Comparison of ENCODE assay signal across 8 cellular contexts in genomic region chr2:69643602-69644505, GRCh38. TPM values are rescaled to one million over a fixed set of nuclear protein-coding genes. Genes with fewer than 3 reads are reported as not detected.
DNase-seq lines count a peak whose midpoint lies in the region; ATAC-seq lines count a peak whose summit lies in the region.

TSS of gene AAK1 (minus strand) at chr2:69643739. CDS start at chr2:69643040, 699 bp downstream.

- H2BK120ac ChIP-seq in mesendoderm (ENCODE audit: low read depth, low read length): peak within 1 kb of the TSS; percentile 19

- peak within 1 kb of the TSS; percentile 99 for H3K56ac ChIP-seq in mesendoderm (ENCODE audit: low read length)

- no peak within 1 kb of the TSS for H2AK5ac ChIP-seq in mesendoderm (ENCODE audit: low read length)

- H3K4me2 ChIP-seq in mesendoderm (ENCODE audit: low read length): peak within 1 kb of the TSS; percentile 90

- H3K27me3 ChIP-seq in CD8-positive, alpha-beta memory T cell (ENCODE audit: insufficient read depth, low read length, poor library complexity, severe bottlenecking): no peaks in the 10 kb centered on the region
- no peaks in the 10 kb centered on the region for H3K27me3 ChIP-seq in NT2/D1 (ENCODE audit: insufficient read depth, insufficient read length)
- H3K27me3 ChIP-seq in endocrine pancreas (ENCODE audit: control insufficient read depth, insufficient read depth, low read length): no peaks in the 10 kb centered on the region
- H3K27me3 ChIP-seq in mesendoderm (ENCODE audit: insufficient read depth, low read length, poor library complexity): no peaks in the 10 kb centered on the region

- no CpG with 5 or more reads among the region's 81 CpGs for WGBS in mesendoderm (ENCODE audit: extremely low coverage, insufficient coverage, low lambda C conversion rate)

- peaks cover 22% of the 10 kb centered on the region for H3K79me1 ChIP-seq in mesendoderm (ENCODE audit: low read length)

- H3K36me3 ChIP-seq in CD8-positive, alpha-beta memory T cell (ENCODE audit: insufficient read depth, low read length): no peaks in the 10 kb centered on the region
- H3K36me3 ChIP-seq in NT2/D1 (ENCODE audit: insufficient read depth, insufficient read length, low read length) (peaks cover 12% of the 10 kb centered on the region), endocrine pancreas (ENCODE audit: control insufficient read depth, insufficient read depth, low read length) (no peaks in the 10 kb centered on the region), mesendoderm (ENCODE audit: control insufficient read depth, insufficient read depth, low read length) (no peaks in the 10 kb centered on the region)

- peak within 1 kb of the TSS; percentile 93 to 98 (median 96) for H3K27ac Mint-ChIP-seq in CD8-positive, alpha-beta memory T cell
- peak within 1 kb of the TSS; percentile 95 for H3K27ac Mint-ChIP-seq in activated CD8-positive, alpha-beta memory T cell treated with anti-CD3 and anti-CD28 coated beads, Interleukin-2, amount 10 ng/mL, durations not matched to agents 7 days and 5 days

- peak within 1 kb of the TSS; percentile 98 for H2BK5ac ChIP-seq in mesendoderm (ENCODE audit: low read length)

- CTCF ChIA-PET in CD8-positive, alpha-beta memory T cell (lab: Charles Lee): interaction anchor here (1.0 to 9.4 kb wide), 12 partner anchors 21 to 173 kb away, joined by 3 to 66 read pairs (median 8); no protein-coding TSS in a partner anchor
- CTCF ChIA-PET in activated CD8-positive, alpha-beta memory T cell treated with anti-CD3 and anti-CD28 coated beads, Interleukin-2, amount 10 ng/mL, durations not matched to agents 7 days and 5 days (lab: Charles Lee): interaction anchor here (0.7 to 3.8 kb wide), 10 partner anchors 16 to 82 kb away, joined by 3 to 18 read pairs (median 4); no protein-coding TSS in a partner anchor

- peaks cover 0 to 4% of the 10 kb centered on the region in 2 donors for H3K27me3 Mint-ChIP-seq in CD8-positive, alpha-beta memory T cell
- H3K27me3 Mint-ChIP-seq in activated CD8-positive, alpha-beta memory T cell treated with anti-CD3 and anti-CD28 coated beads, Interleukin-2, amount 10 ng/mL, durations not matched to agents 7 days and 5 days: no peaks in the 10 kb centered on the region

- H3K23ac ChIP-seq in mesendoderm (ENCODE audit: low read length): peak within 1 kb of the TSS; percentile 67

- H3K4me3 ChIP-seq in CD8-positive, alpha-beta memory T cell (ENCODE audit: low read length): peak within 1 kb of the TSS; percentile 79
- H3K4me3 ChIP-seq in NT2/D1 (ENCODE audit: insufficient read length, low read depth): peak within 1 kb of the TSS; percentile 85
- H3K4me3 ChIP-seq in endocrine pancreas (ENCODE audit: control insufficient read depth, insufficient read depth, low read length): peak within 1 kb of the TSS; percentile 94
- H3K4me3 ChIP-seq in mesendoderm (ENCODE audit: low read length): peak within 1 kb of the TSS; percentile 87

- peak within 1 kb of the TSS; percentile 97 for H4K5ac ChIP-seq in mesendoderm (ENCODE audit: low read length)

- peak within 1 kb of the TSS; percentile 71 for H3K27ac ChIP-seq in CD8-positive, alpha-beta memory T cell (ENCODE audit: low read depth, low read length)
- peak within 1 kb of the TSS; percentile 92 for H3K27ac ChIP-seq in mesendoderm (ENCODE audit: low read depth, low read length)

- no peak within 1 kb of the TSS for H2BK15ac ChIP-seq in mesendoderm (replicated peaks; ENCODE audit: low read depth)

- peak within 1 kb of the TSS; percentile 91 for H3K18ac ChIP-seq in mesendoderm (ENCODE audit: low read length)

- peak within 1 kb of the TSS; percentile 92 for H3K4ac ChIP-seq in mesendoderm (ENCODE audit: low read depth, low read length)

- H3K9me3 Mint-ChIP-seq in CD8-positive, alpha-beta memory T cell: peaks cover 0 to 2% (median 0%) of the 10 kb centered on the region in 5 donors
- no peaks in the 10 kb centered on the region for H3K9me3 Mint-ChIP-seq in activated CD8-positive, alpha-beta memory T cell treated with anti-CD3 and anti-CD28 coated beads, Interleukin-2, amount 10 ng/mL, durations not matched to agents 7 days and 5 days (ENCODE audit: low read depth)

- H3K79me2 ChIP-seq in mesendoderm (ENCODE audit: control insufficient read depth, insufficient read depth, low read length): peaks cover 29% of the 10 kb centered on the region

- peak; percentile 73 to 89 (median 85) for DNase-seq in CD8-positive, alpha-beta memory T cell
- DNase-seq in HUDEP-2 (lab: John Stamatoyannopoulos, UW; ENCODE audit: unreplicated experiment in 76 of 76) (peak in 74 of 76 experiments; percentile 33 to 96 (median 78)), NT2/D1 (ENCODE audit: low read depth, low spot score) (peak; percentile 66), mesendoderm (peak; percentile 91)
- DNase-seq in activated CD8-positive, alpha-beta memory T cell treated with anti-CD3 and anti-CD28 coated beads, Interleukin-2, amount 10 ng/mL, durations not matched to agents 7 days and 5 days: peak; percentile 93
- peak; percentile 77 for DNase-seq in stimulated activated CD8-positive, alpha-beta memory T cell treated with anti-CD3 and anti-CD28 coated beads, Interleukin-12 subunit alpha, Interleukin-12 subunit beta, amount 100 ng/mL, for 4 hours (ENCODE audit: low read depth)

- no peaks in the 10 kb centered on the region for H3K9me3 ChIP-seq in CD8-positive, alpha-beta memory T cell (ENCODE audit: low read length)
- no peaks in the 10 kb centered on the region for H3K9me3 ChIP-seq in NT2/D1 (ENCODE audit: insufficient read depth, low read length)
- no peaks in the 10 kb centered on the region for H3K9me3 ChIP-seq in endocrine pancreas (ENCODE audit: control insufficient read depth, low read length)

- peaks cover 46% of the 10 kb centered on the region for H3K4me1 ChIP-seq in CD8-positive, alpha-beta memory T cell (ENCODE audit: insufficient read depth, low read length)
- H3K4me1 ChIP-seq in NT2/D1 (ENCODE audit: insufficient read depth, insufficient read length) (no peaks in the 10 kb centered on the region), endocrine pancreas (ENCODE audit: control insufficient read depth, insufficient read depth, low read length) (peaks cover 4% of the 10 kb centered on the region), mesendoderm (ENCODE audit: control insufficient read depth, low read depth, low read length) (peaks cover 15% of the 10 kb centered on the region)

- H3K4me1 Mint-ChIP-seq in CD8-positive, alpha-beta memory T cell: peaks cover 61 to 72% (median 68%) of the 10 kb centered on the region in 3 donors
- H3K4me1 Mint-ChIP-seq in activated CD8-positive, alpha-beta memory T cell treated with anti-CD3 and anti-CD28 coated beads, Interleukin-2, amount 10 ng/mL, durations not matched to agents 7 days and 5 days: peaks cover 63% of the 10 kb centered on the region

- peak; percentile 36 for ATAC-seq in GM21367 (IDR thresholded peaks at IDR 0.05; ENCODE audit: unreplicated experiment)
- ATAC-seq in activated CD8-positive, alpha-beta memory T cell treated with anti-CD3 and anti-CD28 coated beads, Interleukin-2, amount 10 ng/mL, durations not matched to agents 7 days and 5 days: peak; percentile 65

- H3K9ac ChIP-seq in NT2/D1 (ENCODE audit: insufficient read length, low read depth) (peak within 1 kb of the TSS; percentile 90), endocrine pancreas (ENCODE audit: control insufficient read depth, insufficient read depth, low read length) (peak within 1 kb of the TSS; percentile 82), mesendoderm (ENCODE audit: low read length) (peak within 1 kb of the TSS; percentile 95)

- no peak within 1 kb of the TSS for H4K8ac ChIP-seq in mesendoderm (ENCODE audit: low read depth, low read length)

- H3K36me3 Mint-ChIP-seq in CD8-positive, alpha-beta memory T cell: peaks cover 0 to 41% (median 6%) of the 10 kb centered on the region in 3 donors
- peaks cover 35% of the 10 kb centered on the region for H3K36me3 Mint-ChIP-seq in activated CD8-positive, alpha-beta memory T cell treated with anti-CD3 and anti-CD28 coated beads, Interleukin-2, amount 10 ng/mL, durations not matched to agents 7 days and 5 days

- H3K4me3 Mint-ChIP-seq in CD8-positive, alpha-beta memory T cell: peak within 1 kb of the TSS; percentile 95 to 99 (median 97)
- peak within 1 kb of the TSS; percentile 84 for H3K4me3 Mint-ChIP-seq in activated CD8-positive, alpha-beta memory T cell treated with anti-CD3 and anti-CD28 coated beads, Interleukin-2, amount 10 ng/mL, durations not matched to agents 7 days and 5 days

- POLR2A ChIA-PET in CD8-positive, alpha-beta memory T cell (lab: Charles Lee): interaction anchor here (1.0 to 3.8 kb wide), 8 partner anchors 16 to 614 kb away, joined by 3 to 14 read pairs (median 9); partner anchors contain the start of genes NFU1 and PCYOX1

RNA-seq across cellular contexts. Expression of gene AAK1, which starts in this region (rescaled TPM):
- 10 to 100 TPM; 71.7 to 74.0 TPM for total RNA-seq in CD8-positive, alpha-beta memory T cell
- 114 TPM for polyA plus RNA-seq in CD8-positive, alpha-beta memory T cell
- total RNA-seq in activated CD8-positive, alpha-beta memory T cell treated with anti-CD3 and anti-CD28 coated beads, Interleukin-2, amount 10 ng/mL, durations not matched to agents 7 days and 5 days: 10 to 100 TPM; 94.0 to 99.5 TPM
- polyA plus RNA-seq in mesendoderm (2013, experiment 1 of 2): 36.8 TPM
- polyA plus RNA-seq in mesendoderm (2013, experiment 2 of 2): 32.8 TPM

Comparison
In these comparisons a context has a peak if more than half of its experiments do, and no peak if none do; other contexts are left out.
1. Peak in every context shown above with its lines: DNase-seq, ATAC-seq, H3K4me3 ChIP-seq and H3K27ac ChIP-seq.